In the genomic region with DNA sequence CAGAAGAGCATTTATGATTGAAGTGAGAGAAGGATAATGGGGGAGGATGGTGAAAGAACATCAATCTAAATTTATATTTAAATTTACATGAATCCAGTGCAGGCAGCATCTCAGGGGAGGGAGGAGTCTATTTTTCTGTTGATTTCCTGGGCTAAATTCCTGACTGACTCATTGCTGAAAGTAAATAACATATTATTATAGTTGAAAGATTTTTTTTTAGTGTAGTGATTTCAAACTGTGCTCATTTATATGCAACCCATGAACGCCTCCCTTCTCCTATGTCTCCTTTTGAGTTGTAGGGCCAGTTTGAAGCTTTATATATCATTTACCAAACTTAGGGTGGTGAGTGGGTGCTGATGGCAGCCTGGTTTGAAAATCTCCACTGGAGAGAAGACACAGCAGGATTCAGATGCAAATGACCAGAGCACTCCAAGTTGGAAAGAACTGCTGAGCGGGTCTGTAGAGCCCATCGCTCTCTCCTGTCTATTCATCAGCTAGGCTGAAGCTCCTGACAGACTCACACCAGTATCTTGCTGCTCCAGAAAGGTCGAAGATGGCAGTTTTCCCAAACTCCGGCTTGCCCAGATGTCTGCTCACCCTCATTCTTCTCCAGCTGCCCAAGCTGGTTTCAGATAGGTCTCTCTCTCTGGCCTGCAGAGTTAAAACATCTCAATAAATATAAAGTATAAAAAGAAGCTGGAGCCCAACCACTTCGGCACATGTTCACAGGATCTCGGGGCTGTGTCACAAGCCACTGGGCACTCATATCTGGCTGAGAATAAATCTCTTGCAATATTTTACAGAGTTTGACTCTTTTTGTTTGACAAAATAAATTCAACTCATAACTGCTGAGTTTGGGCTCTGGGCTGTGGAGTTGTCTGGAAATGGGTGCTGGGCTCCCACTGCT, we compare ENCODE assay signal across 9 cellular contexts. TPM values are rescaled to one million over a fixed set of nuclear protein-coding genes. Genes with fewer than 3 reads are reported as not detected.
A peak's percentile ranks its signal among the peaks of the same experiment; 100 is the strongest.
DNase-seq lines count a peak whose midpoint lies in the region; TF ChIP-seq lines count a peak whose summit lies in the region.
"Had no signal": no experiment of that assay in that cellular context is flagged by ENCODE, and none has a peak within 500 bp of the region (broad histone marks: within the 10 kb centered on the region; RNA-seq: fewer than 3 reads in every experiment).

No MANE protein-coding gene starts in this region.

- H3K36me3 Mint-ChIP-seq in activated CD4-positive, alpha-beta memory T cell treated with anti-CD3 and anti-CD28 coated beads for 36 hours = peaks cover 11% of the 10 kb centered on the region
- peaks cover 38% of the 10 kb centered on the region for H3K36me3 Mint-ChIP-seq in activated CD4-positive, alpha-beta memory T cell treated with anti-CD3 and anti-CD28 coated beads, Interleukin-2, amount 10 ng/mL, durations not matched to agents 7 days and 5 days (ENCODE audit: low read depth)

- H3K9me2 ChIP-seq in SU-DHL-6 (replicated peaks; ENCODE audit: insufficient read depth, low read length) = no peaks in the 10 kb centered on the region

- no peak for TF ChIP-seq POLR2A in stomach (IDR thresholded peaks at IDR 0.05)
- no peak for TF ChIP-seq POLR2A in testis (IDR thresholded peaks at IDR 0.05)

- peak overlapping the region; percentile 91 for H3K4me2 ChIP-seq in SU-DHL-6 (ENCODE audit: low read depth, low read length, poor library complexity, severe bottlenecking)

- H3F3A ChIP-seq in SU-DHL-6 (ENCODE audit: insufficient read depth) = peaks cover 33% of the 10 kb centered on the region

- no peaks in the 10 kb centered on the region for H3K27me3 Mint-ChIP-seq in activated CD4-positive, alpha-beta memory T cell treated with anti-CD3 and anti-CD28 coated beads for 36 hours
- H3K27me3 Mint-ChIP-seq in activated CD4-positive, alpha-beta memory T cell treated with anti-CD3 and anti-CD28 coated beads, Interleukin-2, amount 10 ng/mL, durations not matched to agents 7 days and 5 days = no peaks in the 10 kb centered on the region

- H3K79me2 ChIP-seq in SU-DHL-6 (ENCODE audit: insufficient read depth, low read length) = no peaks in the 10 kb centered on the region

- H3K9me3 Mint-ChIP-seq in activated CD4-positive, alpha-beta memory T cell treated with anti-CD3 and anti-CD28 coated beads for 36 hours = peaks cover 17% of the 10 kb centered on the region
- peaks cover 7% of the 10 kb centered on the region for H3K9me3 Mint-ChIP-seq in activated CD4-positive, alpha-beta memory T cell treated with anti-CD3 and anti-CD28 coated beads, Interleukin-2, amount 10 ng/mL, durations not matched to agents 7 days and 5 days

- H2AFZ ChIP-seq in SU-DHL-6 (ENCODE audit: low read depth, low read length, severe bottlenecking) = peak overlapping the region; percentile 56

- DNase-seq in activated CD4-positive, alpha-beta memory T cell treated with anti-CD3 and anti-CD28 coated beads for 36 hours = no peak
- DNase-seq in activated CD4-positive, alpha-beta memory T cell treated with anti-CD3 and anti-CD28 coated beads, Interleukin-2, amount 10 ng/mL, durations not matched to agents 7 days and 5 days = no peak
- DNase-seq in fibroblast of pulmonary artery (ENCODE audit: low read depth) = peak; percentile 31
- DNase-seq in stomach = no peak
- DNase-seq in 8988T = no peak
- no peak for DNase-seq in stimulated activated CD4-positive, alpha-beta T cell treated with anti-CD3 and anti-CD28 coated beads, Interleukin-2, amount 100 ng/mL, for 24 hours
- no peak for DNase-seq in testis

- H3K9ac ChIP-seq in SU-DHL-6 (ENCODE audit: low read length) = peak overlapping the region; percentile 37

- peak overlapping the region; percentile 7 for H3K4me3 ChIP-seq in SU-DHL-6 (ENCODE audit: insufficient read depth, low read length, poor library complexity, severe bottlenecking)
- no peak overlapping the region for H3K4me3 ChIP-seq in fibroblast of pulmonary artery (replicated peaks; ENCODE audit: low read depth, low read length)
- H3K4me3 ChIP-seq in stomach = no peak overlapping the region
- no peak overlapping the region for H3K4me3 ChIP-seq in testis

- H3K27me3 ChIP-seq in SU-DHL-6 (ENCODE audit: low read length) (no peaks in the 10 kb centered on the region), stomach (no peaks in the 10 kb centered on the region), testis (no peaks in the 10 kb centered on the region)

- intact Hi-C loops in activated CD4-positive, alpha-beta memory T cell treated with anti-CD3 and anti-CD28 coated beads for 36 hours (cut with micrococcal nuclease) = loop anchor here (1.0 to 2.0 kb wide), 2 partner anchors 46 to 73 kb away; a partner anchor contains a TSS
- intact Hi-C loops in stomach (cut with DNase I; ENCODE audit: low total_unique reads) (no loop called here), testis (cut with DNase I; ENCODE audit: low total_unique reads) (no loop called here)

- peak overlapping the region; percentile 100 for H3K27ac Mint-ChIP-seq in activated CD4-positive, alpha-beta memory T cell treated with anti-CD3 and anti-CD28 coated beads for 36 hours
- no peak overlapping the region for H3K27ac Mint-ChIP-seq in activated CD4-positive, alpha-beta memory T cell treated with anti-CD3 and anti-CD28 coated beads, Interleukin-2, amount 10 ng/mL, durations not matched to agents 7 days and 5 days

- H3K4me1 Mint-ChIP-seq in activated CD4-positive, alpha-beta memory T cell treated with anti-CD3 and anti-CD28 coated beads for 36 hours (ENCODE audit: low read depth) = peaks cover 42% of the 10 kb centered on the region
- peaks cover 36% of the 10 kb centered on the region for H3K4me1 Mint-ChIP-seq in activated CD4-positive, alpha-beta memory T cell treated with anti-CD3 and anti-CD28 coated beads, Interleukin-2, amount 10 ng/mL, durations not matched to agents 7 days and 5 days

- no peak for TF ChIP-seq CTCF in SU-DHL-6 (IDR thresholded peaks at IDR 0.05; ENCODE audit: insufficient read depth, low read length, poor library complexity, severe bottlenecking)
- TF ChIP-seq CTCF in fibroblast of pulmonary artery (IDR thresholded peaks at IDR 0.05; ENCODE audit: low read length, missing control alignments) = no peak
- TF ChIP-seq CTCF in stomach (IDR thresholded peaks at IDR 0.05) = no peak
- no peak for TF ChIP-seq CTCF in testis (IDR thresholded peaks at IDR 0.05)

- no peak overlapping the region for H3K4me3 Mint-ChIP-seq in activated CD4-positive, alpha-beta memory T cell treated with anti-CD3 and anti-CD28 coated beads for 36 hours
- no peak overlapping the region for H3K4me3 Mint-ChIP-seq in activated CD4-positive, alpha-beta memory T cell treated with anti-CD3 and anti-CD28 coated beads, Interleukin-2, amount 10 ng/mL, durations not matched to agents 7 days and 5 days

- H4K20me1 ChIP-seq in SU-DHL-6 (ENCODE audit: low read depth, low read length) = no peaks in the 10 kb centered on the region

- CTCF ChIA-PET in activated CD4-positive, alpha-beta memory T cell treated with anti-CD3 and anti-CD28 coated beads for 36 hours (lab: Charles Lee) = interaction anchor here (0.8 to 1.4 kb wide), 3 partner anchors 57 to 134 kb away, joined by 3 to 4 read pairs (median 3); no protein-coding TSS in a partner anchor
- CTCF ChIA-PET in activated CD4-positive, alpha-beta memory T cell treated with anti-CD3 and anti-CD28 coated beads, Interleukin-2, amount 10 ng/mL, durations not matched to agents 7 days and 5 days (lab: Charles Lee) = interaction anchor here (1.0 to 1.5 kb wide), 2 partner anchors 31 to 146 kb away, joined by 3 read pairs; no protein-coding TSS in a partner anchor

- POLR2A ChIA-PET in activated CD4-positive, alpha-beta memory T cell treated with anti-CD3 and anti-CD28 coated beads for 36 hours (lab: Charles Lee) = interaction anchor here (0.6 to 0.7 kb wide), 2 partner anchors 34 to 995 kb away, joined by 3 read pairs; no protein-coding TSS in a partner anchor
- POLR2A ChIA-PET in activated CD4-positive, alpha-beta memory T cell treated with anti-CD3 and anti-CD28 coated beads, Interleukin-2, amount 10 ng/mL, durations not matched to agents 7 days and 5 days (lab: Charles Lee) = interaction anchor here (0.9 to 3.8 kb wide), 6 partner anchors 11 to 61 kb away, joined by 3 to 52 read pairs (median 12); a partner anchor contains a TSS

- 81 to 89% (median 83%) methylated on average over 7 of the region's 7 CpGs for WGBS in stomach, 5 donors
- WGBS in testis, 2 donors = 88 to 91% methylated on average over 7 of the region's 7 CpGs

- H3K4me1 ChIP-seq in stomach (peaks cover 6 to 33% (median 20%) of the 10 kb centered on the region in 4 donors), testis (peaks cover 13% of the 10 kb centered on the region)

- H3K27ac ChIP-seq in SU-DHL-6 (ENCODE audit: low read depth, low read length) (peak overlapping the region; percentile 87), stomach (peak overlapping the region in 3 of 5 donors; percentile 92 to 97 (median 93)), testis (no peak overlapping the region)

- H3K9me3 ChIP-seq in SU-DHL-6 (ENCODE audit: insufficient read depth, low read length) = peaks cover 15% of the 10 kb centered on the region; the same call in 1 of the 2 replicates
- no peaks in the 10 kb centered on the region for H3K9me3 ChIP-seq in stomach
- no peaks in the 10 kb centered on the region for H3K9me3 ChIP-seq in testis

- TF ChIP-seq EP300 in stomach (IDR thresholded peaks at IDR 0.05) = no peak

- H3K36me3 ChIP-seq in SU-DHL-6 (ENCODE audit: low read length) (peaks cover 12% of the 10 kb centered on the region), stomach (no peaks in the 10 kb centered on the region), testis (ENCODE audit: low read depth, missing control alignments) (no peaks in the 10 kb centered on the region)

RNA-seq across cellular contexts. Expression of a gene that starts 18.3 kb away (rescaled TPM):
- 10 to 100 TPM; 17.6 to 19.6 TPM for total RNA-seq in activated CD4-positive, alpha-beta memory T cell treated with anti-CD3 and anti-CD28 coated beads for 36 hours
- total RNA-seq in activated CD4-positive, alpha-beta memory T cell treated with anti-CD3 and anti-CD28 coated beads, Interleukin-2, amount 10 ng/mL, durations not matched to agents 7 days and 5 days = 10 to 100 TPM; 28.2 to 31.0 TPM
- 10 to 100 TPM in 3 of 5 donors, 1 to 10 TPM in 2; 2.9 to 16.9 (median 14.6) TPM for total RNA-seq in stomach
- polyA plus RNA-seq in stomach = 10 to 100 TPM in 1 of 3 donors, 1 to 10 TPM in 2; 7.0 to 14.2 (median 7.2) TPM
- 10 to 100 TPM; 26.0 to 27.6 TPM for total RNA-seq in testis
- 27.9 TPM for polyA plus RNA-seq in testis (ENCODE audit: insufficient read depth, low read depth, low replicate concordance)

RNA-seq across cellular contexts. Expression of a gene that starts 24.0 kb away (rescaled TPM):
- not detected for total RNA-seq in activated CD4-positive, alpha-beta memory T cell treated with anti-CD3 and anti-CD28 coated beads for 36 hours
- not detected for total RNA-seq in activated CD4-positive, alpha-beta memory T cell treated with anti-CD3 and anti-CD28 coated beads, Interleukin-2, amount 10 ng/mL, durations not matched to agents 7 days and 5 days
- total RNA-seq in stomach (not detected), testis (under 1 TPM; 0.31 TPM)
- polyA plus RNA-seq in stomach (not detected), testis (ENCODE audit: insufficient read depth, low read depth, low replicate concordance) (0.30 TPM)
- total RNA-seq: NCI-H460 had no signal

RNA-seq across cellular contexts. Expression of a gene that starts 35.8 kb away (rescaled TPM):
- 10 to 100 TPM; 31.3 to 36.0 TPM for total RNA-seq in activated CD4-positive, alpha-beta memory T cell treated with anti-CD3 and anti-CD28 coated beads for 36 hours
- total RNA-seq in activated CD4-positive, alpha-beta memory T cell treated with anti-CD3 and anti-CD28 coated beads, Interleukin-2, amount 10 ng/mL, durations not matched to agents 7 days and 5 days = 10 to 100 TPM; 63.5 to 63.6 TPM
- total RNA-seq in stomach = 10 to 100 TPM in 3 of 5 donors, 1 to 10 TPM in 2; 7.4 to 77.2 (median 12.5) TPM
- polyA plus RNA-seq in stomach = 1 to 10 TPM; 2.6 to 7.6 (median 4.3) TPM
- 1 to 10 TPM; 7.3 to 7.6 TPM for total RNA-seq in testis
- polyA plus RNA-seq in testis (ENCODE audit: insufficient read depth, low read depth, low replicate concordance) = 15.2 TPM

Comparison
In these comparisons a context has a peak if more than half of its experiments do, and no peak if none do; other contexts are left out.
1. H3K27ac ChIP-seq: peak in SU-DHL-6 (single experiment) and stomach (3 of 5); none in testis (0 of 2).